ENCODE assay signal across 1 cellular context in the genomic region with DNA sequence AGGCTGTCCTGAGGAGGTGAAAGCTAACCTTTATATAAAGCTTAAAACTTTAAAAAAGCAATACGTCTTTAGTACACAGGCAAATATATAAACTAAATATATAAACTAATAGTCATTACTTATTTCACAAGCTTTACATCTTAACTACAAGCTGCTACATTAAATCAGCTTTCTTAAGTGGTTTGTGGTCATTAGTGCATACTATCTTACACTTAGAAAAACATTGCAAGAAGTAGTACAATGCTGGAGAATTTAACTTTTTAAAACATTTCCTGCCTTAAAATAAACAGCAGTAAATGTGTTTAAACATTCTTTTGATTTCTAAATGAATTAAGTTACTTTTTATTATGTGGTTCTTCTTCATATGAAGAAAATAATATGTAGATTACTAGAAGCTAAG.
TF ChIP-seq lines count a peak whose summit lies in the region.

No MANE protein-coding gene starts in this region.

TF ChIP-seq in GM23338, 12 proteins besides CTCF, POLR2A, EP300 and RAD21 (continued from another document):
- TF ChIP-seq, protein P1, sequence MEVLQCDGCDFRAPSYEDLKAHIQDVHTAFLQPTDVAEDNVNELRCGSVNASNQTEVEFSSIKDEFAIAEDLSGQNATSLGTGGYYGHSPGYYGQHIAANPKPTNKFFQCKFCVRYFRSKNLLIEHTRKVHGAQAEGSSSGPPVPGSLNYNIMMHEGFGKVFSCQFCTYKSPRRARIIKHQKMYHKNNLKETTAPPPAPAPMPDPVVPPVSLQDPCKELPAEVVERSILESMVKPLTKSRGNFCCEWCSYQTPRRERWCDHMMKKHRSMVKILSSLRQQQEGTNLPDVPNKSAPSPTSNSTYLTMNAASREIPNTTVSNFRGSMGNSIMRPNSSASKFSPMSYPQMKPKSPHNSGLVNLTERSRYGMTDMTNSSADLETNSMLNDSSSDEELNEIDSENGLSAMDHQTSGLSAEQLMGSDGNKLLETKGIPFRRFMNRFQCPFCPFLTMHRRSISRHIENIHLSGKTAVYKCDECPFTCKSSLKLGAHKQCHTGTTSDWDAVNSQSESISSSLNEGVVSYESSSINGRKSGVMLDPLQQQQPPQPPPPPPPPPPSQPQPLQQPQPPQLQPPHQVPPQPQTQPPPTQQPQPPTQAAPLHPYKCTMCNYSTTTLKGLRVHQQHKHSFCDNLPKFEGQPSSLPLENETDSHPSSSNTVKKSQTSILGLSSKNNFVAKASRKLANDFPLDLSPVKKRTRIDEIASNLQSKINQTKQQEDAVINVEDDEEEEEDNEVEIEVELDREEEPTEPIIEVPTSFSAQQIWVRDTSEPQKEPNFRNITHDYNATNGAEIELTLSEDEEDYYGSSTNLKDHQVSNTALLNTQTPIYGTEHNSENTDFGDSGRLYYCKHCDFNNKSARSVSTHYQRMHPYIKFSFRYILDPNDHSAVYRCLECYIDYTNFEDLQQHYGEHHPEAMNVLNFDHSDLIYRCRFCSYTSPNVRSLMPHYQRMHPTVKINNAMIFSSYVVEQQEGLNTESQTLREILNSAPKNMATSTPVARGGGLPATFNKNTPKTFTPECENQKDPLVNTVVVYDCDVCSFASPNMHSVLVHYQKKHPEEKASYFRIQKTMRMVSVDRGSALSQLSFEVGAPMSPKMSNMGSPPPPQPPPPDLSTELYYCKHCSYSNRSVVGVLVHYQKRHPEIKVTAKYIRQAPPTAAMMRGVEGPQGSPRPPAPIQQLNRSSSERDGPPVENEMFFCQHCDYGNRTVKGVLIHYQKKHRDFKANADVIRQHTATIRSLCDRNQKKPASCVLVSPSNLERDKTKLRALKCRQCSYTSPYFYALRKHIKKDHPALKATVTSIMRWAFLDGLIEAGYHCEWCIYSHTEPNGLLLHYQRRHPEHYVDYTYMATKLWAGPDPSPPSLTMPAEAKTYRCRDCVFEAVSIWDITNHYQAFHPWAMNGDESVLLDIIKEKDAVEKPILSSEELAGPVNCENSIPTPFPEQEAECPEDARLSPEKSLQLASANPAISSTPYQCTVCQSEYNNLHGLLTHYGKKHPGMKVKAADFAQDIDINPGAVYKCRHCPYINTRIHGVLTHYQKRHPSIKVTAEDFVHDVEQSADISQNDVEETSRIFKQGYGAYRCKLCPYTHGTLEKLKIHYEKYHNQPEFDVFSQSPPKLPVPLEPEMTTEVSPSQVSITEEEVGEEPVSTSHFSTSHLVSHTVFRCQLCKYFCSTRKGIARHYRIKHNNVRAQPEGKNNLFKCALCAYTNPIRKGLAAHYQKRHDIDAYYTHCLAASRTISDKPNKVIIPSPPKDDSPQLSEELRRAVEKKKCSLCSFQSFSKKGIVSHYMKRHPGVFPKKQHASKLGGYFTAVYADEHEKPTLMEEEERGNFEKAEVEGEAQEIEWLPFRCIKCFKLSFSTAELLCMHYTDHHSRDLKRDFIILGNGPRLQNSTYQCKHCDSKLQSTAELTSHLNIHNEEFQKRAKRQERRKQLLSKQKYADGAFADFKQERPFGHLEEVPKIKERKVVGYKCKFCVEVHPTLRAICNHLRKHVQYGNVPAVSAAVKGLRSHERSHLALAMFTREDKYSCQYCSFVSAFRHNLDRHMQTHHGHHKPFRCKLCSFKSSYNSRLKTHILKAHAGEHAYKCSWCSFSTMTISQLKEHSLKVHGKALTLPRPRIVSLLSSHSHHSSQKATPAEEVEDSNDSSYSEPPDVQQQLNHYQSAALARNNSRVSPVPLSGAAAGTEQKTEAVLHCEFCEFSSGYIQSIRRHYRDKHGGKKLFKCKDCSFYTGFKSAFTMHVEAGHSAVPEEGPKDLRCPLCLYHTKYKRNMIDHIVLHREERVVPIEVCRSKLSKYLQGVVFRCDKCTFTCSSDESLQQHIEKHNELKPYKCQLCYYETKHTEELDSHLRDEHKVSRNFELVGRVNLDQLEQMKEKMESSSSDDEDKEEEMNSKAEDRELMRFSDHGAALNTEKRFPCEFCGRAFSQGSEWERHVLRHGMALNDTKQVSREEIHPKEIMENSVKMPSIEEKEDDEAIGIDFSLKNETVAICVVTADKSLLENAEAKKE (CRISPR knock-in tag; IDR thresholded peaks at IDR 0.05) = no peak
- TF ChIP-seq, protein P2, sequence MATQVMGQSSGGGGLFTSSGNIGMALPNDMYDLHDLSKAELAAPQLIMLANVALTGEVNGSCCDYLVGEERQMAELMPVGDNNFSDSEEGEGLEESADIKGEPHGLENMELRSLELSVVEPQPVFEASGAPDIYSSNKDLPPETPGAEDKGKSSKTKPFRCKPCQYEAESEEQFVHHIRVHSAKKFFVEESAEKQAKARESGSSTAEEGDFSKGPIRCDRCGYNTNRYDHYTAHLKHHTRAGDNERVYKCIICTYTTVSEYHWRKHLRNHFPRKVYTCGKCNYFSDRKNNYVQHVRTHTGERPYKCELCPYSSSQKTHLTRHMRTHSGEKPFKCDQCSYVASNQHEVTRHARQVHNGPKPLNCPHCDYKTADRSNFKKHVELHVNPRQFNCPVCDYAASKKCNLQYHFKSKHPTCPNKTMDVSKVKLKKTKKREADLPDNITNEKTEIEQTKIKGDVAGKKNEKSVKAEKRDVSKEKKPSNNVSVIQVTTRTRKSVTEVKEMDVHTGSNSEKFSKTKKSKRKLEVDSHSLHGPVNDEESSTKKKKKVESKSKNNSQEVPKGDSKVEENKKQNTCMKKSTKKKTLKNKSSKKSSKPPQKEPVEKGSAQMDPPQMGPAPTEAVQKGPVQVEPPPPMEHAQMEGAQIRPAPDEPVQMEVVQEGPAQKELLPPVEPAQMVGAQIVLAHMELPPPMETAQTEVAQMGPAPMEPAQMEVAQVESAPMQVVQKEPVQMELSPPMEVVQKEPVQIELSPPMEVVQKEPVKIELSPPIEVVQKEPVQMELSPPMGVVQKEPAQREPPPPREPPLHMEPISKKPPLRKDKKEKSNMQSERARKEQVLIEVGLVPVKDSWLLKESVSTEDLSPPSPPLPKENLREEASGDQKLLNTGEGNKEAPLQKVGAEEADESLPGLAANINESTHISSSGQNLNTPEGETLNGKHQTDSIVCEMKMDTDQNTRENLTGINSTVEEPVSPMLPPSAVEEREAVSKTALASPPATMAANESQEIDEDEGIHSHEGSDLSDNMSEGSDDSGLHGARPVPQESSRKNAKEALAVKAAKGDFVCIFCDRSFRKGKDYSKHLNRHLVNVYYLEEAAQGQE (IDR thresholded peaks at IDR 0.05; ENCODE audit: unreplicated experiment) = no peak
- TF ChIP-seq ZNF331 (CRISPR knock-in tag; IDR thresholded peaks at IDR 0.05; ENCODE audit: low read depth) (no peak), STAT1 (IDR thresholded peaks at IDR 0.05; ENCODE audit: unreplicated experiment) (no peak), CREB1 (CRISPR knock-in tag; IDR thresholded peaks at IDR 0.05; ENCODE audit: low read depth) (no peak), EZH2phosphoT487 (IDR thresholded peaks at IDR 0.05; ENCODE audit: unreplicated experiment) (no peak)
- TF ChIP-seq, protein P3, sequence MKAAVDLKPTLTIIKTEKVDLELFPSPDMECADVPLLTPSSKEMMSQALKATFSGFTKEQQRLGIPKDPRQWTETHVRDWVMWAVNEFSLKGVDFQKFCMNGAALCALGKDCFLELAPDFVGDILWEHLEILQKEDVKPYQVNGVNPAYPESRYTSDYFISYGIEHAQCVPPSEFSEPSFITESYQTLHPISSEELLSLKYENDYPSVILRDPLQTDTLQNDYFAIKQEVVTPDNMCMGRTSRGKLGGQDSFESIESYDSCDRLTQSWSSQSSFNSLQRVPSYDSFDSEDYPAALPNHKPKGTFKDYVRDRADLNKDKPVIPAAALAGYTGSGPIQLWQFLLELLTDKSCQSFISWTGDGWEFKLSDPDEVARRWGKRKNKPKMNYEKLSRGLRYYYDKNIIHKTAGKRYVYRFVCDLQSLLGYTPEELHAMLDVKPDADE (IDR thresholded peaks at IDR 0.05) = no peak
TF ChIP-seq in GM23338: peak in this region for 0.
